ENCODE assay signal across 20 cellular contexts in the genomic region with DNA sequence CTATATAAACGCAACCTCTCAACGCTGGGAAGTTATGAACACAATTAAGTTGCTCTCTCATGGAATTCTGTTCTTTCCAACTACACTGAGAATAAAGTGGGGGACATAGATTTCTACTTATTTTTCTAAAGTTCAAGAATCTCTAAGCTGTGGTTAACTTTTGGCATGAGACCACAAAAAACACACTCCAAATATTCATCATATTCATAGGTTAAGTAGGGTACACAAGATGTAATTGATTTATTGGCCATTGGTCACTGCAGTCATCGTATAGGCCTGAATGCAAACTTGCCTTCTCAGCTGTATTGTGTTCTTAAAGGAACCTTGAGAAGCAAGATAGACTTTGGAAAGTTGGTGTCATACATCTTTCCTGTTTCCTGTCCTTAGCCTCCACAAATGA. TPM values are rescaled to one million over a fixed set of nuclear protein-coding genes. Genes with fewer than 3 reads are reported as not detected.
DNase-seq lines count a peak whose midpoint lies in the region; ATAC-seq and TF ChIP-seq lines count a peak whose summit lies in the region.
"Had no signal": no experiment of that assay in that cellular context is flagged by ENCODE, and none has a peak within 500 bp of the region (broad histone marks: within the 10 kb centered on the region; RNA-seq: fewer than 3 reads in every experiment).

No MANE protein-coding gene starts in this region.

- H3K79me2 ChIP-seq in osteoblast (ENCODE audit: insufficient read depth, low read length) = peaks cover 60% of the 10 kb centered on the region

- H3K27me3 ChIP-seq in osteoblast (ENCODE audit: insufficient read depth, low read length) = no peaks in the 10 kb centered on the region

- H3K27ac ChIP-seq in osteoblast (ENCODE audit: low read depth, low read length) = peak overlapping the region; percentile 92
- H3K27ac ChIP-seq: C4-2B had no signal

- H2AFZ ChIP-seq in osteoblast (ENCODE audit: low read length) = no peak overlapping the region
- H2AFZ ChIP-seq: GM23338 had no signal

- H3K4me1 ChIP-seq in osteoblast (ENCODE audit: insufficient read depth, low read length) = peaks cover 78% of the 10 kb centered on the region

- TF ChIP-seq CTCF in choroid plexus epithelial cell (conservative IDR thresholded peaks at IDR 0.05; ENCODE audit: low read depth, low read length) = no peak
- no peak for TF ChIP-seq CTCF in osteoblast (IDR thresholded peaks at IDR 0.05; ENCODE audit: extremely low read depth, low read depth, low read length)

- H3K4me2 ChIP-seq in osteoblast (ENCODE audit: insufficient read depth, low read length) = no peak overlapping the region
- H3K4me2 ChIP-seq: GM23338 had no signal

- H3K9me3 ChIP-seq in osteoblast (ENCODE audit: low read depth, low read length) = no peaks in the 10 kb centered on the region

- no peaks in the 10 kb centered on the region for H3K36me3 ChIP-seq in osteoblast (ENCODE audit: insufficient read depth, low read length)

- no peak for ATAC-seq in HG02678 (IDR thresholded peaks at IDR 0.05; ENCODE audit: unreplicated experiment)
- ATAC-seq: GM23338 had no signal

- H4K20me1 ChIP-seq in osteoblast (ENCODE audit: insufficient read depth, low read length) = no peaks in the 10 kb centered on the region

- no peak overlapping the region for H3K4me3 ChIP-seq in choroid plexus epithelial cell (ENCODE audit: low read depth, low read length)
- no peak overlapping the region for H3K4me3 ChIP-seq in osteoblast (ENCODE audit: insufficient read depth, low read length)
- H3K4me3 ChIP-seq: GM23338 had no signal

- DNase-seq in LHCN-M2 (ENCODE audit: low read depth) = peak; percentile 26
- peak; percentile 18 for DNase-seq in choroid plexus epithelial cell (ENCODE audit: low read depth)
- DNase-seq in osteoblast (ENCODE audit: insufficient read length, low spot score, missing footprints) = peak; percentile 25
- DNase-seq in NCI-H526 (lab: John Stamatoyannopoulos, UW) = no peak
- DNase-seq in GM19238 (ENCODE audit: insufficient read length, low spot score) = no peak
- DNase-seq in iPS-NIHi7 (ENCODE audit: extremely low spot score) = no peak
- DNase-seq: ACHN, DMS79 treated with DMSO at 0.1 percent for 48 hours, HCEC 1CT, KG1, MV-4-11, NCI-H1694 treated with DMSO at 0.1 percent for 48 hours, NCI-H2107, NCI-H2227 treated with DMSO at 0.1 percent for 48 hours, NCI-H510A treated with DMSO at 0.1 percent for 48 hours, NCI-H82, SHP77 had no signal

RNA-seq across cellular contexts. Expression of a gene that starts 40.3 kb away (rescaled TPM):
- 3.5 and 3.7 TPM in 2 replicates for total RNA-seq in LHCN-M2 (2014; rRNA removed)
- polyA plus RNA-seq in LHCN-M2 (2012) = 0.79 TPM
- total RNA-seq in osteoblast = 307 and 427 TPM in 2 replicates
- total RNA-seq: GM23338 had no signal

Comparison
In these comparisons a context has a peak if more than half of its experiments do, and no peak if none do; other contexts are left out.
1. DNase-seq: peak in LHCN-M2 (single experiment), choroid plexus epithelial cell (single experiment) and osteoblast (single experiment); none in NCI-H526 (0 of 2), GM19238 (single experiment) and iPS-NIHi7 (single experiment).
2. RNA of a gene that starts 40.3 kb away (total RNA-seq): 307 to 427 TPM in osteoblast; 3.5 to 3.7 TPM in LHCN-M2; every median in the first group is over 10 times any median in the second.